Comparison of ENCODE assay signal across 11 cellular contexts in the genomic region with DNA sequence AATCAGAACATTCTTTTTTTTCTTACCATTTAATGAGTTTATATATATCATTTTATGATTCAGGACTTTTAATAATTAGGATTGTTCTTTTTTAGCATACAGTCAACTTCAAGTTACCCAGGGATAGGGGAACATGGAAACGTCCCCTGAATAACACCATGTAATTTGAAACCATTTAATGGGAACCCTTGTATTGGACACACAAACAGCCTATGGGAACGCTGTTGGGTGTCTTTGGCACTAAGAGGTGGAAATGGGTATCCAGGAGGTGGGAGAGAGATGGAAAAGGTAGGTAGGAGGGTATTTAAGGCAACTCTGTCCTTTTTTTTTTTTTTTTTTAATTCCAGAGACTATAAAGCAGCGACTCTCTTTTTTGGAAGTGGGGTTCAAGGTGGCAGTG. TPM values are rescaled to one million over a fixed set of nuclear protein-coding genes. Genes with fewer than 3 reads are reported as not detected.
DNase-seq lines count a peak whose midpoint lies in the region; ATAC-seq and TF ChIP-seq lines count a peak whose summit lies in the region.
"Had no signal": no experiment of that assay in that cellular context is flagged by ENCODE, and none has a peak within 500 bp of the region (broad histone marks: within the 10 kb centered on the region; RNA-seq: fewer than 3 reads in every experiment).

No MANE protein-coding gene starts in this region.

- no peak for ATAC-seq in WTC11
- ATAC-seq in HG03342 (IDR thresholded peaks at IDR 0.05; ENCODE audit: unreplicated experiment), result no peak
- ATAC-seq: left ventricle myocardium superior had no signal

- no peaks in the 10 kb centered on the region for H3K27me3 Mint-ChIP-seq in WTC11 (ENCODE audit: low read depth)
- H3K27me3 Mint-ChIP-seq: activated CD4-positive, alpha-beta T cell treated with anti-CD3 and anti-CD28 coated beads, Interleukin-2, amount 10 ng/mL, durations not matched to agents 7 days and 5 days had no signal

- H4K20me1 ChIP-seq in BLaER1 treated with 17β-estradiol and CSF1 and Interleukin-3, amounts not matched to agents 10 nM and 100 nM, result peaks cover 40 to 69% (median 64%) of the 10 kb centered on the region in 11 experiments

- peak overlapping the region in 8 of 11 experiments; percentile 4 to 98 (median 16); a peak in 6 of 22 replicates for H3K9ac ChIP-seq in BLaER1 treated with 17β-estradiol and CSF1 and Interleukin-3, amounts not matched to agents 10 nM and 100 nM
- H3K9ac ChIP-seq in iPS-18a (ENCODE audit: low read length), result no peak overlapping the region

- no peak overlapping the region; the same call in 1 of the 2 replicates for H3K27ac Mint-ChIP-seq in WTC11

- no peak for TF ChIP-seq CTCF in WTC11 (IDR thresholded peaks at IDR 0.05)

- H3K27ac ChIP-seq in BLaER1 treated with 17β-estradiol and CSF1 and Interleukin-3, amounts not matched to agents 10 nM and 100 nM, result 0 out of 22 replicates have a peak overlapping the region, but pooled peaks of 1 of the 11 experiments have one; percentile 8
- H3K27ac ChIP-seq in iPS-18a (ENCODE audit: low read length), result no peak overlapping the region

- CTCF ChIA-PET in WTC11 (lab: Charles Lee), result no interaction called here

- no peaks in the 10 kb centered on the region for H3K27me3 ChIP-seq in BLaER1 treated with 17β-estradiol and CSF1 and Interleukin-3, amounts not matched to agents 10 nM and 100 nM
- no peaks in the 10 kb centered on the region for H3K27me3 ChIP-seq in HAP-1 (ENCODE audit: low read depth)
- H3K27me3 ChIP-seq in iPS-18a (ENCODE audit: control insufficient read depth, insufficient read depth, low read length), result no peaks in the 10 kb centered on the region

- H3K9me3 ChIP-seq in BLaER1 treated with 17β-estradiol and CSF1 and Interleukin-3, amounts not matched to agents 10 nM and 100 nM (replicated peaks in 1 of 11), result no peaks in the 10 kb centered on the region
- H3K9me3 ChIP-seq in HAP-1 (no peaks in the 10 kb centered on the region), iPS-18a (ENCODE audit: control insufficient read depth, low read depth, low read length) (no peaks in the 10 kb centered on the region)

- peak in 1 of 2 experiments; percentile 48 for DNase-seq in HAP-1 (ENCODE audit: low spot score in 2 of 2)
- no peak for DNase-seq in WTC11 (ENCODE audit: low spot score)
- no peak for DNase-seq in NCI-H1930 (lab: John Stamatoyannopoulos, UW)
- DNase-seq in NCI-H1436 treated with DMSO at 0.1 percent for 48 hours (lab: John Stamatoyannopoulos, UW), result no peak
- DNase-seq in anterior cingulate cortex (lab: John Stamatoyannopoulos, UW), result no peak
- DNase-seq: activated CD4-positive, alpha-beta T cell treated with anti-CD3 and anti-CD28 coated beads, Interleukin-2, amount 10 ng/mL, durations not matched to agents 7 days and 5 days; left ventricle myocardium superior; stimulated activated CD4-positive, alpha-beta T cell treated with anti-CD3 and anti-CD28 coated beads, Interleukin-2, amount 100 ng/mL, for 24 hours had no signal

- peaks cover 10% of the 10 kb centered on the region for H3K36me3 Mint-ChIP-seq in WTC11

- peaks cover 31 to 53% (median 50%) of the 10 kb centered on the region in 10 experiments for H3K4me1 ChIP-seq in BLaER1 treated with 17β-estradiol and CSF1 and Interleukin-3, amounts not matched to agents 10 nM and 100 nM
- H3K4me1 ChIP-seq in HAP-1 (peaks cover 9% of the 10 kb centered on the region), iPS-18a (ENCODE audit: control insufficient read depth, low read depth, low read length) (peaks cover 17% of the 10 kb centered on the region)

- in situ Hi-C loops in HAP-1 (cut with MboI; ENCODE audit: low sequenced_read_pairs), result no loop called here

- POLR2A ChIA-PET in WTC11 (lab: Charles Lee), result no interaction called here

- peak overlapping the region; percentile 52 to 89 (median 79) for H3K4me2 ChIP-seq in BLaER1 treated with 17β-estradiol and CSF1 and Interleukin-3, amounts not matched to agents 10 nM and 100 nM

- peak overlapping the region in 5 of 10 experiments; percentile 39 to 87 (median 78); a peak in 6 of 20 replicates for H3K4me3 ChIP-seq in BLaER1 treated with 17β-estradiol and CSF1 and Interleukin-3, amounts not matched to agents 10 nM and 100 nM
- peak overlapping the region; percentile 81 for H3K4me3 ChIP-seq in HAP-1
- peak overlapping the region; percentile 94 for H3K4me3 ChIP-seq in iPS-18a (ENCODE audit: low read length)

- peak overlapping the region; percentile 81 for H3K4me3 Mint-ChIP-seq in WTC11

- peaks cover 26% of the 10 kb centered on the region for H3K4me1 Mint-ChIP-seq in WTC11

- peaks cover 37 to 53% (median 49%) of the 10 kb centered on the region in 11 experiments for H3K36me3 ChIP-seq in BLaER1 treated with 17β-estradiol and CSF1 and Interleukin-3, amounts not matched to agents 10 nM and 100 nM
- H3K36me3 ChIP-seq in HAP-1 (replicated peaks), result peaks cover 28% of the 10 kb centered on the region
- peaks cover 18% of the 10 kb centered on the region for H3K36me3 ChIP-seq in iPS-18a (ENCODE audit: control insufficient read depth, low read depth, low read length)

- H3K9me3 Mint-ChIP-seq in WTC11, result no peaks in the 10 kb centered on the region
- H3K9me3 Mint-ChIP-seq: activated CD4-positive, alpha-beta T cell treated with anti-CD3 and anti-CD28 coated beads, Interleukin-2, amount 10 ng/mL, durations not matched to agents 7 days and 5 days had no signal

TF ChIP-seq in WTC11, 78 proteins besides CTCF, POLR2A, EP300 and RAD21:
- no peak for TF ChIP-seq JUN (CRISPR knock-in tag; IDR thresholded peaks at IDR 0.05)
- no peak for TF ChIP-seq KAT7 (CRISPR knock-in tag; IDR thresholded peaks at IDR 0.05; ENCODE audit: borderline replicate concordance)
- no peak for TF ChIP-seq EMX1 (CRISPR knock-in tag; IDR thresholded peaks at IDR 0.05)
- no peak for TF ChIP-seq IRF2 (CRISPR knock-in tag; IDR thresholded peaks at IDR 0.05; ENCODE audit: borderline replicate concordance, low read depth)
- TF ChIP-seq FOXP1 (CRISPR knock-in tag; IDR thresholded peaks at IDR 0.05; ENCODE audit: borderline replicate concordance), result no peak
- no peak for TF ChIP-seq ZNF317 (CRISPR knock-in tag; IDR thresholded peaks at IDR 0.05; ENCODE audit: borderline replicate concordance, low read depth)
- no peak for TF ChIP-seq FOXJ3 (CRISPR knock-in tag; IDR thresholded peaks at IDR 0.05; ENCODE audit: borderline replicate concordance)
- TF ChIP-seq ETV6 (CRISPR knock-in tag; IDR thresholded peaks at IDR 0.05), result no peak
- TF ChIP-seq NFYB (CRISPR knock-in tag; conservative IDR thresholded peaks at IDR 0.05; ENCODE audit: low read depth), result no peak
- no peak for TF ChIP-seq USF1 (CRISPR knock-in tag; IDR thresholded peaks at IDR 0.05)
- no peak for TF ChIP-seq TP53 (CRISPR knock-in tag; IDR thresholded peaks at IDR 0.05)
- TF ChIP-seq, protein P1, sequence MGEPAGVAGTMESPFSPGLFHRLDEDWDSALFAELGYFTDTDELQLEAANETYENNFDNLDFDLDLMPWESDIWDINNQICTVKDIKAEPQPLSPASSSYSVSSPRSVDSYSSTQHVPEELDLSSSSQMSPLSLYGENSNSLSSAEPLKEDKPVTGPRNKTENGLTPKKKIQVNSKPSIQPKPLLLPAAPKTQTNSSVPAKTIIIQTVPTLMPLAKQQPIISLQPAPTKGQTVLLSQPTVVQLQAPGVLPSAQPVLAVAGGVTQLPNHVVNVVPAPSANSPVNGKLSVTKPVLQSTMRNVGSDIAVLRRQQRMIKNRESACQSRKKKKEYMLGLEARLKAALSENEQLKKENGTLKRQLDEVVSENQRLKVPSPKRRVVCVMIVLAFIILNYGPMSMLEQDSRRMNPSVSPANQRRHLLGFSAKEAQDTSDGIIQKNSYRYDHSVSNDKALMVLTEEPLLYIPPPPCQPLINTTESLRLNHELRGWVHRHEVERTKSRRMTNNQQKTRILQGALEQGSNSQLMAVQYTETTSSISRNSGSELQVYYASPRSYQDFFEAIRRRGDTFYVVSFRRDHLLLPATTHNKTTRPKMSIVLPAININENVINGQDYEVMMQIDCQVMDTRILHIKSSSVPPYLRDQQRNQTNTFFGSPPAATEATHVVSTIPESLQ (CRISPR knock-in tag; IDR thresholded peaks at IDR 0.05), result no peak
- no peak for TF ChIP-seq FOXK1 (CRISPR knock-in tag; IDR thresholded peaks at IDR 0.05)
TF ChIP-seq in WTC11: peak in this region for 0.

RNA-seq across cellular contexts. Expression of gene LUC7L2, which starts 2.6 kb away (rescaled TPM):
- total RNA-seq in WTC11 (2021), result 91.0 to 94.4 TPM (median 92.4 TPM) in 3 replicates

RNA-seq across cellular contexts. Expression of gene FMC1, which starts 21.2 kb away (rescaled TPM):
- 14.3 to 16.7 TPM (median 16.3 TPM) in 3 replicates for total RNA-seq in WTC11 (2021)
